Comparison of ENCODE assay signal across 8 cellular contexts in genomic region chr22:22463855-22464540, GRCh38. TPM values are rescaled to one million over a fixed set of nuclear protein-coding genes. Genes with fewer than 3 reads are reported as not detected.
A peak's percentile ranks its signal among the peaks of the same experiment; 100 is the strongest.
DNase-seq lines count a peak whose midpoint lies in the region; TF ChIP-seq lines count a peak whose summit lies in the region.

No MANE protein-coding gene starts in this region.

- H3K4me1 ChIP-seq in uterus = no peaks in the 10 kb centered on the region

- no peaks in the 10 kb centered on the region for H3K36me3 ChIP-seq in uterus

- TF ChIP-seq CTCF in fibroblast of the aortic adventitia (IDR thresholded peaks at IDR 0.05; ENCODE audit: insufficient read depth, low read length) = peak; percentile 64
- peak; percentile 78 for TF ChIP-seq CTCF in osteocyte (IDR thresholded peaks at IDR 0.05)
- peak; percentile 38 to 62 (median 57) for TF ChIP-seq CTCF in uterus (IDR thresholded peaks at IDR 0.05)

- no peak for TF ChIP-seq POLR2A in uterus (IDR thresholded peaks at IDR 0.05)

- no peak overlapping the region for H3K27ac ChIP-seq in uterus

- H3K4me3 Mint-ChIP-seq in activated T-helper 1 cell treated with anti-CD3 and anti-CD28 coated beads, Interleukin-12 subunit alpha, Interleukin-12 subunit beta, Interleukin-2, Interleukin-4 antibody, amounts not matched to agents 30 ng/mL and 10 ng/mL and 1 ng/mL, durations not matched to agents 14 hours and 24 hours and 36 hours = no peak overlapping the region
- no peak overlapping the region for H3K4me3 Mint-ChIP-seq in osteocyte (ENCODE audit: unreplicated experiment)

- peaks cover 20% of the 10 kb centered on the region for H3K9me3 Mint-ChIP-seq in activated T-helper 1 cell treated with anti-CD3 and anti-CD28 coated beads, Interleukin-12 subunit alpha, Interleukin-12 subunit beta, Interleukin-2, Interleukin-4 antibody, amounts not matched to agents 30 ng/mL and 10 ng/mL and 1 ng/mL, durations not matched to agents 14 hours and 24 hours and 36 hours
- peaks cover under 1% of the 10 kb centered on the region for H3K9me3 Mint-ChIP-seq in osteocyte (ENCODE audit: unreplicated experiment)

- H3K36me3 Mint-ChIP-seq in activated T-helper 1 cell treated with anti-CD3 and anti-CD28 coated beads, Interleukin-12 subunit alpha, Interleukin-12 subunit beta, Interleukin-2, Interleukin-4 antibody, amounts not matched to agents 30 ng/mL and 10 ng/mL and 1 ng/mL, durations not matched to agents 14 hours and 24 hours and 36 hours (ENCODE audit: low read depth) = no peaks in the 10 kb centered on the region
- no peaks in the 10 kb centered on the region for H3K36me3 Mint-ChIP-seq in osteocyte (ENCODE audit: unreplicated experiment)

- H3K27me3 ChIP-seq in uterus = no peaks in the 10 kb centered on the region

- peaks cover 0 to 5% of the 10 kb centered on the region in 2 donors for H3K9me3 ChIP-seq in uterus

- no peak overlapping the region for H3K27ac Mint-ChIP-seq in activated T-helper 1 cell treated with anti-CD3 and anti-CD28 coated beads, Interleukin-12 subunit alpha, Interleukin-12 subunit beta, Interleukin-2, Interleukin-4 antibody, amounts not matched to agents 30 ng/mL and 10 ng/mL and 1 ng/mL, durations not matched to agents 14 hours and 24 hours and 36 hours
- no peak overlapping the region for H3K27ac Mint-ChIP-seq in osteocyte (ENCODE audit: unreplicated experiment)

- DNase-seq in COLO829 (ENCODE audit: low spot score) (peak; percentile 87), HK-2 (ENCODE audit: unreplicated experiment) (peak; percentile 35), OCI-M1 (lab: John Stamatoyannopoulos, UW) (peak; percentile 93), fibroblast of the aortic adventitia (ENCODE audit: low read depth) (peak; percentile 81), osteocyte (ENCODE audit: extremely low spot score, unreplicated experiment) (no peak), uterus (peak in 1 of 2 donors; percentile 15), NCI-H2029 (lab: John Stamatoyannopoulos, UW) (no peak)
- DNase-seq in activated T-helper 1 cell treated with anti-CD3 and anti-CD28 coated beads, Interleukin-12 subunit alpha, Interleukin-12 subunit beta, Interleukin-2, Interleukin-4 antibody, amounts not matched to agents 30 ng/mL and 10 ng/mL and 1 ng/mL, durations not matched to agents 14 hours and 24 hours and 36 hours (ENCODE audit: low spot score) = peak; percentile 23

- intact Hi-C loops in activated T-helper 1 cell treated with anti-CD3 and anti-CD28 coated beads, Interleukin-12 subunit alpha, Interleukin-12 subunit beta, Interleukin-2, Interleukin-4 antibody, amounts not matched to agents 30 ng/mL and 10 ng/mL and 1 ng/mL, durations not matched to agents 14 hours and 24 hours and 36 hours (cut with micrococcal nuclease) = loop anchor here (2.0 kb wide), 3 partner anchors 123 to 493 kb away; no protein-coding TSS in a partner anchor
- intact Hi-C loops in uterus (cut with DNase I; ENCODE audit: low total_unique reads) = no loop called here

- peaks cover 20% of the 10 kb centered on the region for H3K27me3 Mint-ChIP-seq in activated T-helper 1 cell treated with anti-CD3 and anti-CD28 coated beads, Interleukin-12 subunit alpha, Interleukin-12 subunit beta, Interleukin-2, Interleukin-4 antibody, amounts not matched to agents 30 ng/mL and 10 ng/mL and 1 ng/mL, durations not matched to agents 14 hours and 24 hours and 36 hours (ENCODE audit: insufficient read depth)
- peaks cover 32% of the 10 kb centered on the region for H3K27me3 Mint-ChIP-seq in osteocyte (ENCODE audit: unreplicated experiment)

- no peaks in the 10 kb centered on the region for H3K4me1 Mint-ChIP-seq in activated T-helper 1 cell treated with anti-CD3 and anti-CD28 coated beads, Interleukin-12 subunit alpha, Interleukin-12 subunit beta, Interleukin-2, Interleukin-4 antibody, amounts not matched to agents 30 ng/mL and 10 ng/mL and 1 ng/mL, durations not matched to agents 14 hours and 24 hours and 36 hours (ENCODE audit: low read depth)
- H3K4me1 Mint-ChIP-seq in osteocyte (ENCODE audit: unreplicated experiment) = no peaks in the 10 kb centered on the region

- H3K4me3 ChIP-seq in fibroblast of the aortic adventitia (ENCODE audit: low read depth, low read length) = no peak overlapping the region
- no peak overlapping the region for H3K4me3 ChIP-seq in uterus

RNA-seq across cellular contexts. Expression of gene ZNF280B, which starts 44.5 kb away (rescaled TPM):
- 2.5 and 2.7 TPM in 2 replicates for total RNA-seq in activated T-helper 1 cell treated with anti-CD3 and anti-CD28 coated beads, Interleukin-12 subunit alpha, Interleukin-12 subunit beta, Interleukin-2, Interleukin-4 antibody, amounts not matched to agents 30 ng/mL and 10 ng/mL and 1 ng/mL, durations not matched to agents 14 hours and 24 hours and 36 hours
- total RNA-seq in fibroblast of the aortic adventitia (ENCODE audit: low replicate concordance) (0.45 and 0.74 TPM in 2 replicates), osteocyte (2.1 and 2.3 TPM in 2 replicates), uterus (1 to 10 TPM in 1 of 4 donors, under 1 TPM in 2, not detected in 1; under 0.01 to 3.8 (median 0.88) TPM)

RNA-seq across cellular contexts. Expression of gene ZNF280A, which starts 56.1 kb away (rescaled TPM):
- total RNA-seq in activated T-helper 1 cell treated with anti-CD3 and anti-CD28 coated beads, Interleukin-12 subunit alpha, Interleukin-12 subunit beta, Interleukin-2, Interleukin-4 antibody, amounts not matched to agents 30 ng/mL and 10 ng/mL and 1 ng/mL, durations not matched to agents 14 hours and 24 hours and 36 hours = not detected in 2 replicates
- not detected in 2 replicates for total RNA-seq in fibroblast of the aortic adventitia (ENCODE audit: low replicate concordance)
- total RNA-seq in osteocyte = not detected in 2 replicates
- not detected for total RNA-seq in uterus

Comparison
In these comparisons a context has a peak if more than half of its experiments do, and no peak if none do; other contexts are left out.
1. DNase-seq: peak in COLO829 (single experiment), HK-2 (single experiment), OCI-M1 (single experiment), activated T-helper 1 cell treated with anti-CD3 and anti-CD28 coated beads, Interleukin-12 subunit alpha, Interleukin-12 subunit beta, Interleukin-2, Interleukin-4 antibody, amounts not matched to agents 30 ng/mL and 10 ng/mL and 1 ng/mL, durations not matched to agents 14 hours and 24 hours and 36 hours (single experiment) and fibroblast of the aortic adventitia (single experiment); none in osteocyte (single experiment) and NCI-H2029 (single experiment).
2. Peak in every context shown above with its lines, with median percentiles within 50 percentile points of each other: CTCF ChIP-seq.